ENCODE assay signal across 2 cellular contexts in genomic region chr19:6374711-6375410, GRCh38.
TF ChIP-seq lines count a peak whose summit lies in the region.

No MANE protein-coding gene starts in this region.

TF ChIP-seq in GM23338, 12 proteins besides CTCF, POLR2A, EP300 and RAD21:
- TF ChIP-seq STAT1 (IDR thresholded peaks at IDR 0.05; ENCODE audit: unreplicated experiment) (no peak), EZH2phosphoT487 (IDR thresholded peaks at IDR 0.05; ENCODE audit: unreplicated experiment) (no peak), POLR2AphosphoS5 (IDR thresholded peaks at IDR 0.05; ENCODE audit: low read depth) (no peak), ZNF114 (CRISPR knock-in tag; IDR thresholded peaks at IDR 0.05) (no peak), ZNF462 (CRISPR knock-in tag; IDR thresholded peaks at IDR 0.05) (no peak), NANOG (IDR thresholded peaks at IDR 0.05; ENCODE audit: borderline replicate concordance) (no peak), JUNB (IDR thresholded peaks at IDR 0.05; ENCODE audit: unreplicated experiment) (no peak), CREB1 (CRISPR knock-in tag; IDR thresholded peaks at IDR 0.05; ENCODE audit: low read depth) (no peak), EZH2 (IDR thresholded peaks at IDR 0.05; ENCODE audit: low read depth, unreplicated experiment) (no peak), ZNF331 (CRISPR knock-in tag; IDR thresholded peaks at IDR 0.05; ENCODE audit: low read depth) (no peak), REST (IDR thresholded peaks at IDR 0.05; ENCODE audit: unreplicated experiment) (no peak)
- TF ChIP-seq, protein P1, sequence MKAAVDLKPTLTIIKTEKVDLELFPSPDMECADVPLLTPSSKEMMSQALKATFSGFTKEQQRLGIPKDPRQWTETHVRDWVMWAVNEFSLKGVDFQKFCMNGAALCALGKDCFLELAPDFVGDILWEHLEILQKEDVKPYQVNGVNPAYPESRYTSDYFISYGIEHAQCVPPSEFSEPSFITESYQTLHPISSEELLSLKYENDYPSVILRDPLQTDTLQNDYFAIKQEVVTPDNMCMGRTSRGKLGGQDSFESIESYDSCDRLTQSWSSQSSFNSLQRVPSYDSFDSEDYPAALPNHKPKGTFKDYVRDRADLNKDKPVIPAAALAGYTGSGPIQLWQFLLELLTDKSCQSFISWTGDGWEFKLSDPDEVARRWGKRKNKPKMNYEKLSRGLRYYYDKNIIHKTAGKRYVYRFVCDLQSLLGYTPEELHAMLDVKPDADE (IDR thresholded peaks at IDR 0.05), result no peak

TF ChIP-seq in H1, 55 proteins besides CTCF, POLR2A, EP300 and RAD21:
- TF ChIP-seq POU5F1 (IDR thresholded peaks at IDR 0.05; ENCODE audit: low read depth, low read length) (no peak), CHD7 (IDR thresholded peaks at IDR 0.05; ENCODE audit: insufficient replicate concordance, low read length) (no peak), CBX8 (IDR thresholded peaks at IDR 0.05; ENCODE audit: borderline replicate concordance, low read depth, low read length) (no peak), SP2 (IDR thresholded peaks at IDR 0.05; ENCODE audit: low read length) (no peak), GABPA (IDR thresholded peaks at IDR 0.05; ENCODE audit: borderline replicate concordance, insufficient read depth, low read length) (no peak)
TF ChIP-seq in H1: peak in this region for 0.
